ENCODE assay signal across 8 cellular contexts in genomic region chr3:64030741-64031140, GRCh38. TPM values are rescaled to one million over a fixed set of nuclear protein-coding genes. Genes with fewer than 3 reads are reported as not detected.
A peak's percentile ranks its signal among the peaks of the same experiment; 100 is the strongest.
DNase-seq lines count a peak whose midpoint lies in the region; ATAC-seq and TF ChIP-seq lines count a peak whose summit lies in the region.

No MANE protein-coding gene starts in this region.

- peaks cover 0 to 10% (median 0%) of the 10 kb centered on the region in 45 donors for H3K27me3 ChIP-seq in dorsolateral prefrontal cortex

- TF ChIP-seq CTCF in AG10803 (conservative IDR thresholded peaks at IDR 0.05; ENCODE audit: low read length) (peak; percentile 93), dorsolateral prefrontal cortex (IDR thresholded peaks at IDR 0.05 in 54 of 56, conservative IDR thresholded peaks at IDR 0.05 in 2 of 56; ENCODE audit: low read depth in 1 of 56, partially characterized antibody in 56 of 56) (peak; percentile 84 to 99 (median 92))

- peak; percentile 50 for DNase-seq in AG10803 (ENCODE audit: low read depth)
- DNase-seq in NCI-H446 (lab: John Stamatoyannopoulos, UW) = peak; percentile 47 to 74
- DNase-seq in activated CD4-positive, alpha-beta T cell treated with anti-CD3 and anti-CD28 coated beads, Interleukin-2, amount 50 U/mL, for 24 hours (ENCODE audit: low read depth in 1 of 2, low spot score in 1 of 2) = peak; percentile 48 to 75
- DNase-seq in dorsolateral prefrontal cortex = peak; percentile 53 to 84 (median 67)
- DNase-seq in lung microvascular endothelial cell (ENCODE audit: low read depth in 2 of 2) = peak; percentile 61 to 75
- peak; percentile 62 for DNase-seq in stimulated activated CD8-positive, alpha-beta memory T cell treated with anti-CD3 and anti-CD28 coated beads, Interleukin-12 subunit alpha, Interleukin-12 subunit beta, amount 100 ng/mL, for 1 hour (ENCODE audit: low read depth)

- intact Hi-C loops in dorsolateral prefrontal cortex (cut with DNase I) = loop anchor here (2.0 to 5.0 kb wide), 4 partner anchors 152 to 454 kb away; partner anchors contain the start of gene PRICKLE2 (in 1 of the 2)

- ATAC-seq in GM19035 (IDR thresholded peaks at IDR 0.05; ENCODE audit: unreplicated experiment) = peak; percentile 94
- peak; percentile 98 for ATAC-seq in HG03342 (IDR thresholded peaks at IDR 0.05; ENCODE audit: unreplicated experiment)

- H3K27ac ChIP-seq in dorsolateral prefrontal cortex = peak overlapping the region in 2 of 59 donors; percentile 10 to 31

- peak overlapping the region; percentile 49 for H3K4me3 ChIP-seq in AG10803 (ENCODE audit: low read length)
- peak overlapping the region in 58 of 59 donors; percentile 13 to 71 (median 52) for H3K4me3 ChIP-seq in dorsolateral prefrontal cortex

RNA-seq across cellular contexts. Expression of gene PSMD6, which starts 7.4 kb away (rescaled TPM):
- 10 to 100 TPM; 44.2 to 84.4 (median 65.1) TPM for total RNA-seq in dorsolateral prefrontal cortex
- total RNA-seq in lung microvascular endothelial cell = 80.6 and 81.5 TPM in 2 replicates
